1 cellular context compared by ENCODE assay signal in the genomic region with DNA sequence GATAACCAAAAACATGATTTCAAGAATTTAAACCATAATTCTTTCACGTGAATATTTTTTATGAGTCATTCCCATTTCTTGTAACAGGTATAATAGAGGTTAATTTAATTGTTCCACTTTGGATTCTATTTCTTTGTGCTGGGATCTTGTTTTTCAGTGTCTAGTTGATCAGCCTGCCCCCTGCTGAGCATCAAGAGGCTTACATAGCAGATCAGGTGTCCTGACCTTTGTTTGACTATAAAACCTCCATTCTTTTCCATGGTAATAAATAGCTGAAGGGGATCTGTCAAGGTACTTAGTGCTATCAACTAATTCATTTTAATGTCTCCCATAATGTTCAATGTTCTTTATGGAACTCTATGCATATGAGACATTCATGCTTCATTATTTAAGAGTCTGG.
TF ChIP-seq lines count a peak whose summit lies in the region.

No MANE protein-coding gene starts in this region.

TF ChIP-seq in IMR-90, 13 proteins besides CTCF, POLR2A, EP300 and RAD21:
- TF ChIP-seq NFE2L2 (IDR thresholded peaks at IDR 0.05; ENCODE audit: low read depth, low read length): no peak
- TF ChIP-seq SMC3 (IDR thresholded peaks at IDR 0.05; ENCODE audit: low read depth, low read length): peak; percentile 29; the same call in 1 of the 2 replicates
